Comparison of ENCODE assay signal across 32 cellular contexts in the genomic region with DNA sequence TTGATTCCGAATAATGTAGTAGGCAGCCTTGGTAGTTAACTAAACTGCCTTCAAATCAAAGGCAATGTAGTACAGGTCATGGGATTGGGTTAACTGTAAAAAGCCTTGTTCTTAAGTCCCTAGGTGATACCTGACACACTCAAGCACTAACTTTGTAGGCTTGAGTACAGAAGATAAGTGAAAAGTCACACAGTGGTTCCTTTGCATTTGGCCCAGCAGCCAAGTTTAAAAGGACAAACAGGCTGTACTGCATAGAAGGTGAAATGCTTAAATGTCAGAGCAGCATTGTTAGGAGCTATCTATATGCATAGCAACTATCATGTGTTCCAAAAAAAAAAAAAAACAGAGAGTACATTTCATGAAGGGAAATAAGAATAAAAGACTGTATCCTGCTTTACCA.
"Had no signal": no experiment of that assay in that cellular context is flagged by ENCODE, and none has a peak within 500 bp of the region (broad histone marks: within the 10 kb centered on the region; RNA-seq: fewer than 3 reads in every experiment).

No MANE protein-coding gene starts in this region.

- H3K4me3 ChIP-seq: adrenal gland, body of pancreas, breast epithelium had no signal

- H3K4me1 ChIP-seq: adrenal gland, body of pancreas, breast epithelium had no signal

- ATAC-seq: activated CD8-positive, alpha-beta T cell treated with anti-CD3 and anti-CD28 coated beads for 36 hours; activated naive CD4-positive, alpha-beta T cell treated with anti-CD3 and anti-CD28 coated beads, Interleukin-2, amount 50 U/mL, for 72 hours; activated T-cell treated with anti-CD3 and anti-CD28 coated beads, Interleukin-2, amount 50 U/mL, for 4 hours; activated T-cell treated with anti-CD3 and anti-CD28 coated beads, Interleukin-2, amount 50 U/mL, for 72 hours; activated T-helper 17 cell treated with anti-CD3 and anti-CD28 coated beads, Interleukin-2, amount 50 U/mL, for 72 hours; body of pancreas had no signal

- H3K27ac ChIP-seq: adrenal gland, body of pancreas, brain microvascular endothelial cell, breast epithelium, VCaP had no signal

- DNase-seq: activated B cell treated with CpG ODN at 0.5 μM for 24 hours; activated CD4-positive, alpha-beta memory T cell treated with anti-CD3 and anti-CD28 coated beads for 36 hours; activated CD4-positive, alpha-beta T cell treated with anti-CD3 and anti-CD28 coated beads for 4 hours; activated CD4-positive, alpha-beta T cell treated with anti-CD3 and anti-CD28 coated beads, Interleukin-2, amount 10 ng/mL, durations not matched to agents 24 days and 14 days; activated CD4-positive, alpha-beta T cell treated with anti-CD3 and anti-CD28 coated beads, Interleukin-2, amount 50 U/mL, for 1 hour; activated CD4-positive, alpha-beta T cell treated with anti-CD3 and anti-CD28 coated beads, Interleukin-2, amount 50 U/mL, for 4 hours; activated CD4-positive, CD25-positive, alpha-beta regulatory T cell treated with anti-CD3 and anti-CD28 coated beads, Interleukin-2, amount 50 U/mL, for 72 hours; activated CD8-positive, alpha-beta memory T cell treated with anti-CD3 and anti-CD28 coated beads, Interleukin-2, amount 50 U/mL, for 4 hours; activated CD8-positive, alpha-beta T cell treated with anti-CD3 and anti-CD28 coated beads for 36 hours; activated effector memory CD4-positive, alpha-beta T cell treated with anti-CD3 and anti-CD28 coated beads, Interleukin-2, amount 50 U/mL, for 16 hours; activated gamma-delta T cell treated with Interleukin-2 at 50 U/mL for 16 hours; activated naive CD4-positive, alpha-beta T cell; activated naive CD4-positive, alpha-beta T cell treated with anti-CD3 and anti-CD28 coated beads for 36 hours; activated naive CD4-positive, alpha-beta T cell treated with anti-CD3 and anti-CD28 coated beads, Interleukin-2, amount 50 U/mL, for 16 hours; activated naive CD8-positive, alpha-beta T cell treated with anti-CD3 and anti-CD28 coated beads for 36 hours; activated T-cell treated with anti-CD3 and anti-CD28 coated beads for 4 hours; activated T-cell treated with anti-CD3 and anti-CD28 coated beads, Interleukin-2, amount 50 U/mL, for 1 hour; activated T-cell treated with anti-CD3 and anti-CD28 coated beads, Interleukin-2, amount 50 U/mL, for 4 hours; activated T-cell treated with anti-CD3 and anti-CD28 coated beads, Interleukin-2, amount 50 U/mL, for 72 hours; adrenal gland; amniotic stem cell; aorta; body of pancreas; brain microvascular endothelial cell; central memory CD4-positive, alpha-beta T cell; T-helper 1 cell; T-helper 2 cell; T-helper 9 cell had no signal

- H3K9me3 ChIP-seq: adrenal gland, body of pancreas, breast epithelium had no signal

- H3K27me3 ChIP-seq: adrenal gland, body of pancreas, brain microvascular endothelial cell, breast epithelium had no signal

- H3K36me3 ChIP-seq: adrenal gland, brain microvascular endothelial cell, breast epithelium had no signal
